ENCODE assay signal across 9 cellular contexts in the genomic region with DNA sequence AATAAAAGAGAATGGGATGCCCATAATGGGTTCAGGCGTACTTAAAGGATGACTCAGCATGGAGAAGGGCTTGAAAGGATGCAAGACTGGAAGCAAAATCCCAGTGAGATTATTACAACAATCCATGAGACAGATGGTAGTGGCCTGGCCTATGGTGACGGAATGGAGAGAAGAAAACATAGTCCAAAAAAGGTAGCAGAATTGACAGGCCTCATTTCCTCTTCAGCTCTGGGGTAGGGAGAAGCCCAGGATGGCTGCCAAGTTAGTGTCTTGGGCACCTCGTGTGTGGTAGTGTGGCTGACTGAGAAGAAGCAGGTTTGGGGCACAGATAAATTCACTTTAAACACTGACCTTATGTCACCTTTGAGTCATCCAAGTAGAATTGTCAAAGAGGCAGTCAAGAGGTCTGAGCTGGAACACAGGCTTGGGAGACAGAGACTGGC. TPM values are rescaled to one million over a fixed set of nuclear protein-coding genes. Genes with fewer than 3 reads are reported as not detected.
DNase-seq lines count a peak whose midpoint lies in the region; ATAC-seq and TF ChIP-seq lines count a peak whose summit lies in the region.
"Had no signal": no experiment of that assay in that cellular context is flagged by ENCODE, and none has a peak within 500 bp of the region (broad histone marks: within the 10 kb centered on the region; RNA-seq: fewer than 3 reads in every experiment).

No MANE protein-coding gene starts in this region.

- H3K4me3 ChIP-seq in GM12865 (ENCODE audit: low read depth, low read length) (no peak overlapping the region), fibroblast of pulmonary artery (replicated peaks; ENCODE audit: low read depth, low read length) (no peak overlapping the region), aorta (ENCODE audit: low read length in 2 of 2) (no peak overlapping the region)

- no peak overlapping the region for H3K27ac ChIP-seq in aorta (ENCODE audit: low read depth in 1 of 2, low read length in 2 of 2)

- 53 to 56% methylated on average over 3 of the region's 3 CpGs for WGBS in aorta, 2 donors

- no peaks in the 10 kb centered on the region for H3K36me3 ChIP-seq in aorta (ENCODE audit: control insufficient read depth in 1 of 2, insufficient read depth in 2 of 2, low read length in 1 of 2)

- peaks cover 21% of the 10 kb centered on the region for H3K9me3 Mint-ChIP-seq in T-helper 1 cell treated with Interleukin-12 subunit alpha and Interleukin-12 subunit beta and Interleukin-4 antibody, amounts not matched to agents 30 μg/mL and 1 μg/mL, for 36 hours

- peaks cover 7% of the 10 kb centered on the region for H3K27me3 Mint-ChIP-seq in T-helper 1 cell treated with Interleukin-12 subunit alpha and Interleukin-12 subunit beta and Interleukin-4 antibody, amounts not matched to agents 30 μg/mL and 1 μg/mL, for 36 hours (ENCODE audit: low read depth)

- peaks cover 66% of the 10 kb centered on the region for H3K36me3 Mint-ChIP-seq in T-helper 1 cell treated with Interleukin-12 subunit alpha and Interleukin-12 subunit beta and Interleukin-4 antibody, amounts not matched to agents 30 μg/mL and 1 μg/mL, for 36 hours (ENCODE audit: low read depth)

- H3K4me1 Mint-ChIP-seq in T-helper 1 cell treated with Interleukin-12 subunit alpha and Interleukin-12 subunit beta and Interleukin-4 antibody, amounts not matched to agents 30 μg/mL and 1 μg/mL, for 36 hours (ENCODE audit: low read depth) = peaks cover 73% of the 10 kb centered on the region
- H3K4me1 Mint-ChIP-seq: activated B cell treated with CpG ODN at 0.5 μM for 24 hours had no signal

- TF ChIP-seq CTCF in GM12865 (IDR thresholded peaks at IDR 0.05; ENCODE audit: insufficient read depth, low read depth, low read length, missing control alignments) = no peak
- no peak for TF ChIP-seq CTCF in fibroblast of pulmonary artery (IDR thresholded peaks at IDR 0.05; ENCODE audit: low read length, missing control alignments)

- H3K27ac Mint-ChIP-seq in T-helper 1 cell treated with Interleukin-12 subunit alpha and Interleukin-12 subunit beta and Interleukin-4 antibody, amounts not matched to agents 30 μg/mL and 1 μg/mL, for 36 hours = peak overlapping the region; percentile 90
- H3K27ac Mint-ChIP-seq: activated B cell treated with CpG ODN at 0.5 μM for 24 hours had no signal

- peaks cover 0 to 2% of the 10 kb centered on the region in 2 donors for H3K4me1 ChIP-seq in aorta (ENCODE audit: control insufficient read depth in 1 of 2, insufficient read depth in 2 of 2, low read length in 2 of 2)

- peak; percentile 81 for DNase-seq in AG08395 (ENCODE audit: low spot score)
- DNase-seq in GM12865 (ENCODE audit: low read depth) = peak; percentile 48
- DNase-seq in fibroblast of pulmonary artery (ENCODE audit: low read depth) = peak; percentile 79
- DNase-seq in amniotic stem cell (lab: John Stamatoyannopoulos, UW) = no peak
- no peak for DNase-seq in aorta
- DNase-seq: activated B cell treated with CpG ODN at 0.5 μM for 24 hours had no signal

- no peaks in the 10 kb centered on the region for H3K9me3 ChIP-seq in aorta (ENCODE audit: control insufficient read depth, low read length)

- ATAC-seq in GM18519 (IDR thresholded peaks at IDR 0.05; ENCODE audit: low FRiP score, unreplicated experiment) = no peak
- no peak for ATAC-seq in aorta (ENCODE audit: low FRiP score)
- ATAC-seq in GM21619 (IDR thresholded peaks at IDR 0.05; ENCODE audit: unreplicated experiment) = no peak

- H3K27me3 ChIP-seq in aorta (ENCODE audit: control insufficient read depth in 1 of 2, insufficient read depth in 2 of 2, low read length in 1 of 2) = no peaks in the 10 kb centered on the region

- peak overlapping the region; percentile 49 for H3K4me3 Mint-ChIP-seq in T-helper 1 cell treated with Interleukin-12 subunit alpha and Interleukin-12 subunit beta and Interleukin-4 antibody, amounts not matched to agents 30 μg/mL and 1 μg/mL, for 36 hours
- H3K4me3 Mint-ChIP-seq: activated B cell treated with CpG ODN at 0.5 μM for 24 hours had no signal

- intact Hi-C loops in aorta (cut with DNase I) = no loop called here

RNA-seq across cellular contexts. Expression of gene MB21D2, which starts 18.1 kb away (rescaled TPM):
- 1 to 10 TPM; 3.9 to 4.5 TPM for total RNA-seq in aorta
- 1 to 10 TPM; 3.3 to 5.3 TPM for polyA plus RNA-seq in aorta

Comparison
In these comparisons a context has a peak if more than half of its experiments do, and no peak if none do; other contexts are left out.
1. DNase-seq: peak in AG08395 (single experiment), GM12865 (single experiment) and fibroblast of pulmonary artery (single experiment); none in amniotic stem cell (single experiment) and aorta (0 of 2).